34 cellular contexts compared by ENCODE assay signal in the genomic region with DNA sequence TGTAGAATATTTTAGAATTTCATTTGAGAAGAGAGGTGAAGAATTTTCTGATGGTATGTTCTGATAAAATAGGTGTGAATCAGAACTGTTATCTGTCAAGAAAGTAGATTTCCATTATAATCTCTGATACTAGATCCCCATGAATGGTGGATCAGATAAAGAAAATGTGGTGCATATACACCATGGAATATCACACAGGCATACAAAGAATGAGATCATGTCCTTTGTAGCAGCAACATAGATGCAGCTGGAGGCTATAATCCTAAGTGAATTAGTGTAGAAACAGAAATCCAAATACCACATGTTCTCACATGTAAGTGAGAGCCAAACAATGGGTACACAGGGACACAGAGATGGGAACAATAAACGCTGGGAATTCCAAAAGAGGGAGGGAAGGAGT.
"Had no signal": no experiment of that assay in that cellular context is flagged by ENCODE, and none has a peak within 500 bp of the region (broad histone marks: within the 10 kb centered on the region; RNA-seq: fewer than 3 reads in every experiment).

No MANE protein-coding gene starts in this region.

- H3K4me3 Mint-ChIP-seq: activated B cell treated with CpG ODN at 0.5 μM for 24 hours; activated CD4-positive, alpha-beta memory T cell treated with anti-CD3 and anti-CD28 coated beads for 36 hours; activated CD4-positive, alpha-beta T cell treated with anti-CD3 and anti-CD28 coated beads for 36 hours; activated CD4-positive, alpha-beta T cell treated with anti-CD3 and anti-CD28 coated beads, Interleukin-2, amount 10 ng/mL, durations not matched to agents 24 days and 14 days; activated CD8-positive, alpha-beta memory T cell treated with anti-CD3 and anti-CD28 coated beads, Interleukin-2, amount 10 ng/mL, durations not matched to agents 7 days and 5 days; activated CD8-positive, alpha-beta T cell treated with anti-CD3 and anti-CD28 coated beads, Interleukin-2, amount 10 ng/mL, durations not matched to agents 7 days and 5 days; activated naive CD4-positive, alpha-beta T cell treated with anti-CD3 and anti-CD28 coated beads for 36 hours; activated naive CD8-positive, alpha-beta T cell treated with anti-CD3 and anti-CD28 coated beads, Interleukin-2, amount 10 ng/mL, durations not matched to agents 7 days and 5 days; activated T-helper 1 cell treated with anti-CD3 and anti-CD28 coated beads, Interleukin-12 subunit alpha, Interleukin-12 subunit beta, Interleukin-2, Interleukin-4 antibody, amounts not matched to agents 30 ng/mL and 10 ng/mL and 1 ng/mL, durations not matched to agents 14 hours and 24 hours and 36 hours; brain; central memory CD8-positive, alpha-beta T cell; dendritic cell treated with granulocyte-macrophage colony-stimulating factor and Interleukin-4, amounts not matched to agents 40 ng/mL and 50 ng/mL, for 4 days; effector memory CD8-positive, alpha-beta T cell; T-helper 17 cell; T-helper 2 cell treated with Interferon-gamma antibody and Interleukin-4, amounts not matched to agents 5 μg/mL and 100 μg/mL, for 36 hours had no signal

- H3K9me3 Mint-ChIP-seq: activated B cell treated with CpG ODN at 0.5 μM for 24 hours; activated CD4-positive, alpha-beta memory T cell treated with anti-CD3 and anti-CD28 coated beads for 36 hours; activated naive CD4-positive, alpha-beta T cell treated with anti-CD3 and anti-CD28 coated beads for 36 hours; activated T-helper 1 cell treated with anti-CD3 and anti-CD28 coated beads, Interleukin-12 subunit alpha, Interleukin-12 subunit beta, Interleukin-2, Interleukin-4 antibody, amounts not matched to agents 30 ng/mL and 10 ng/mL and 1 ng/mL, durations not matched to agents 14 hours and 24 hours and 36 hours; activated T-helper 2 cell treated with anti-CD3 and anti-CD28 coated beads, Interferon-gamma antibody, Interleukin-2, Interleukin-4, amounts not matched to agents 10 μg/mL and 5 μg/mL and 100 μg/mL, durations not matched to agents 14 hours and 24 hours and 36 hours; central memory CD8-positive, alpha-beta T cell; effector memory CD8-positive, alpha-beta T cell; T-helper 2 cell treated with Interferon-gamma antibody and Interleukin-4, amounts not matched to agents 5 μg/mL and 100 μg/mL, for 36 hours had no signal

- H3K27ac Mint-ChIP-seq: activated B cell treated with CpG ODN at 0.5 μM for 24 hours; activated CD4-positive, alpha-beta memory T cell treated with anti-CD3 and anti-CD28 coated beads for 36 hours; activated CD4-positive, alpha-beta T cell treated with anti-CD3 and anti-CD28 coated beads for 36 hours; activated CD4-positive, alpha-beta T cell treated with anti-CD3 and anti-CD28 coated beads, Interleukin-2, amount 10 ng/mL, durations not matched to agents 24 days and 14 days; activated CD8-positive, alpha-beta memory T cell treated with anti-CD3 and anti-CD28 coated beads, Interleukin-2, amount 10 ng/mL, durations not matched to agents 7 days and 5 days; activated CD8-positive, alpha-beta T cell treated with anti-CD3 and anti-CD28 coated beads, Interleukin-2, amount 10 ng/mL, durations not matched to agents 7 days and 5 days; activated naive CD4-positive, alpha-beta T cell treated with anti-CD3 and anti-CD28 coated beads for 36 hours; activated naive CD4-positive, alpha-beta T cell treated with anti-CD3 and anti-CD28 coated beads, Interleukin-2, amount 50 U/mL, for 72 hours; activated naive CD8-positive, alpha-beta T cell treated with anti-CD3 and anti-CD28 coated beads, Interleukin-2, amount 10 ng/mL, durations not matched to agents 7 days and 5 days; activated T-helper 1 cell treated with anti-CD3 and anti-CD28 coated beads, Interleukin-12 subunit alpha, Interleukin-12 subunit beta, Interleukin-2, Interleukin-4 antibody, amounts not matched to agents 30 ng/mL and 10 ng/mL and 1 ng/mL, durations not matched to agents 14 hours and 24 hours and 36 hours; activated T-helper 2 cell treated with anti-CD3 and anti-CD28 coated beads, Interferon-gamma antibody, Interleukin-2, Interleukin-4, amounts not matched to agents 10 μg/mL and 5 μg/mL and 100 μg/mL, durations not matched to agents 14 hours and 24 hours and 36 hours; brain; dendritic cell treated with granulocyte-macrophage colony-stimulating factor and Interleukin-4, amounts not matched to agents 40 ng/mL and 50 ng/mL, for 4 days; effector memory CD8-positive, alpha-beta T cell; T-helper 17 cell; T-helper 2 cell treated with Interferon-gamma antibody and Interleukin-4, amounts not matched to agents 5 μg/mL and 100 μg/mL, for 36 hours had no signal

- H3K36me3 ChIP-seq: ascending aorta, breast epithelium, esophagus muscularis mucosa, gastroesophageal sphincter, heart right ventricle, WERI-Rb-1 had no signal

- H3K27me3 ChIP-seq: ascending aorta, breast epithelium, dorsolateral prefrontal cortex, esophagus muscularis mucosa, foreskin keratinocyte, gastroesophageal sphincter had no signal

- H3K27ac ChIP-seq: ascending aorta, breast epithelium, coronary artery, dorsolateral prefrontal cortex, esophagus muscularis mucosa, foreskin keratinocyte, gastroesophageal sphincter, heart right ventricle, WERI-Rb-1 had no signal

- DNase-seq: activated B cell treated with CpG ODN at 0.5 μM for 24 hours; activated CD4-positive, alpha-beta memory T cell treated with anti-CD3 and anti-CD28 coated beads for 36 hours; activated CD4-positive, alpha-beta T cell treated with anti-CD3 and anti-CD28 coated beads for 36 hours; activated CD4-positive, CD25-positive, alpha-beta regulatory T cell treated with anti-CD3 and anti-CD28 coated beads, Interleukin-2, amount 50 U/mL, for 72 hours; activated CD8-positive, alpha-beta memory T cell treated with anti-CD3 and anti-CD28 coated beads, Interleukin-2, amount 10 ng/mL, durations not matched to agents 7 days and 5 days; activated CD8-positive, alpha-beta memory T cell treated with anti-CD3 and anti-CD28 coated beads, Interleukin-2, amount 50 U/mL, for 4 hours; activated CD8-positive, alpha-beta T cell treated with anti-CD3 and anti-CD28 coated beads, Interleukin-2, amount 10 ng/mL, durations not matched to agents 7 days and 5 days; activated effector memory CD4-positive, alpha-beta T cell treated with anti-CD3 and anti-CD28 coated beads, Interleukin-2, amount 50 U/mL, for 16 hours; activated naive CD4-positive, alpha-beta T cell treated with anti-CD3 and anti-CD28 coated beads for 36 hours; activated naive CD8-positive, alpha-beta T cell treated with anti-CD3 and anti-CD28 coated beads, Interleukin-2, amount 10 ng/mL, durations not matched to agents 7 days and 5 days; activated T-cell treated with anti-CD3 and anti-CD28 coated beads, Interleukin-2, amount 50 U/mL, for 1 hour; activated T-cell treated with anti-CD3 and anti-CD28 coated beads, Interleukin-2, amount 50 U/mL, for 48 hours; dorsolateral prefrontal cortex; effector memory CD8-positive, alpha-beta T cell; erythroblast; heart right ventricle; T-helper 1 cell; T-helper 17 cell; T1000; WERI-Rb-1 had no signal

- H3K4me1 ChIP-seq: ascending aorta, breast epithelium, gastroesophageal sphincter, heart right ventricle had no signal

- H3K4me3 ChIP-seq: ascending aorta, breast epithelium, coronary artery, dorsolateral prefrontal cortex, esophagus muscularis mucosa, gastroesophageal sphincter, heart right ventricle had no signal

- H3K4me1 Mint-ChIP-seq: activated B cell treated with CpG ODN at 0.5 μM for 24 hours had no signal

- ATAC-seq: activated CD4-positive, alpha-beta T cell treated with anti-CD3 and anti-CD28 coated beads for 36 hours; activated CD8-positive, alpha-beta memory T cell treated with anti-CD3 and anti-CD28 coated beads, Interleukin-2, amount 10 ng/mL, durations not matched to agents 7 days and 5 days; activated CD8-positive, alpha-beta T cell treated with anti-CD3 and anti-CD28 coated beads, Interleukin-2, amount 10 ng/mL, durations not matched to agents 7 days and 5 days; activated naive CD4-positive, alpha-beta T cell treated with anti-CD3 and anti-CD28 coated beads, Interleukin-2, amount 50 U/mL, for 72 hours; effector memory CD8-positive, alpha-beta T cell; foreskin keratinocyte; gastroesophageal sphincter; heart right ventricle; T-helper 17 cell had no signal

- H3K27me3 Mint-ChIP-seq: activated B cell treated with CpG ODN at 0.5 μM for 24 hours; activated CD4-positive, alpha-beta memory T cell treated with anti-CD3 and anti-CD28 coated beads for 36 hours; activated CD4-positive, alpha-beta T cell treated with anti-CD3 and anti-CD28 coated beads for 36 hours; activated CD8-positive, alpha-beta memory T cell treated with anti-CD3 and anti-CD28 coated beads, Interleukin-2, amount 10 ng/mL, durations not matched to agents 7 days and 5 days; activated naive CD8-positive, alpha-beta T cell treated with anti-CD3 and anti-CD28 coated beads, Interleukin-2, amount 10 ng/mL, durations not matched to agents 7 days and 5 days; central memory CD8-positive, alpha-beta T cell; effector memory CD8-positive, alpha-beta T cell; T-helper 17 cell had no signal

- H3K36me3 Mint-ChIP-seq: activated CD4-positive, alpha-beta memory T cell treated with anti-CD3 and anti-CD28 coated beads for 36 hours; activated CD8-positive, alpha-beta memory T cell treated with anti-CD3 and anti-CD28 coated beads, Interleukin-2, amount 10 ng/mL, durations not matched to agents 7 days and 5 days; activated naive CD4-positive, alpha-beta T cell treated with anti-CD3 and anti-CD28 coated beads, Interleukin-2, amount 50 U/mL, for 72 hours; activated naive CD8-positive, alpha-beta T cell treated with anti-CD3 and anti-CD28 coated beads, Interleukin-2, amount 10 ng/mL, durations not matched to agents 7 days and 5 days; brain had no signal
